ENCODE assay signal across 15 cellular contexts in the genomic region with DNA sequence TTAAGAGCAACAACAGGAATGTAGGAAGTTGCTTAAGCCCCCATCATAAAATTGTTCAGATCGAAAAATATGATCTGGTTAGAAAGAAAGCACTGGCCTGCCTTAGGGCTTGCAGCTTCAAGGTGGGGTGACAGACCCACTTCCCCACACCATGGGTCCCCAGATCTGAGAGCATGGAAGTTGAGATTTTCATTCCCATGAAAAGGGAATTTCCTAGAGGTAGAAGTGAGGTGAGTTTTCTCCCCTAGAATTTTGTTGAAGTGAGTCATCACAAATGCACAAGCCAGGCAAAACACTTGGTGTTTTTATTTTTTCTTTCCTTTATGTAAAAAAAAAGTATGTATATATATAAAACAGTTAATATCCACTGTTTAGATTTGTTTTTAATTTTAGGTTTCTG.
DNase-seq lines count a peak whose midpoint lies in the region; TF ChIP-seq lines count a peak whose summit lies in the region.
"Had no signal": no experiment of that assay in that cellular context is flagged by ENCODE, and none has a peak within 500 bp of the region (broad histone marks: within the 10 kb centered on the region; RNA-seq: fewer than 3 reads in every experiment).

No MANE protein-coding gene starts in this region.

- no peaks in the 10 kb centered on the region for H3K27me3 ChIP-seq in ACC112 (ENCODE audit: insufficient read depth, low read length)
- H3K27me3 ChIP-seq in muscle layer of colon (ENCODE audit: control insufficient read depth in 1 of 2, insufficient read depth in 2 of 2, low read length in 2 of 2) = no peaks in the 10 kb centered on the region
- H3K27me3 ChIP-seq in H9 (ENCODE audit: insufficient read depth, low read length) = no peaks in the 10 kb centered on the region
- H3K27me3 ChIP-seq: BLaER1 had no signal

- H3K27ac ChIP-seq in ACC112 (ENCODE audit: low read depth, low read length) (peak overlapping the region; percentile 65), muscle layer of colon (ENCODE audit: low read depth, low read length) (peak overlapping the region; percentile 59), H9 (ENCODE audit: insufficient read length, low read depth, low read length) (no peak overlapping the region)
- H3K27ac ChIP-seq: BLaER1 had no signal

- H3K27ac Mint-ChIP-seq in HFFc6 = peak overlapping the region; percentile 80
- no peak overlapping the region for H3K27ac Mint-ChIP-seq in H9
- H3K27ac Mint-ChIP-seq: IgD-negative memory B cell had no signal

- H3K4me1 ChIP-seq in ACC112 (ENCODE audit: control insufficient read depth, insufficient read depth, low read length, unreplicated experiment) (peaks cover 34% of the 10 kb centered on the region), muscle layer of colon (ENCODE audit: insufficient read depth, low read length) (peaks cover 17% of the 10 kb centered on the region), H9 (ENCODE audit: insufficient read depth, low read length) (no peaks in the 10 kb centered on the region; the same call in 1 of the 2 replicates)
- H3K4me1 ChIP-seq: BLaER1 had no signal

- H4K91ac ChIP-seq in H9 (ENCODE audit: insufficient read length, low read depth, low read length) = no peak overlapping the region

- no peaks in the 10 kb centered on the region for H3K79me1 ChIP-seq in H9 (ENCODE audit: insufficient read depth, low read depth, low read length, poor library complexity, severe bottlenecking)

- H3K27me3 Mint-ChIP-seq in HFFc6 (ENCODE audit: insufficient read depth) (peaks cover 1% of the 10 kb centered on the region; the same call in 1 of the 2 replicates), H9 (ENCODE audit: low read depth) (no peaks in the 10 kb centered on the region; the same call in 1 of the 2 replicates)

- no peak overlapping the region for H3K4me2 ChIP-seq in H9 (ENCODE audit: insufficient read depth, insufficient read length, low read length)
- H3K4me2 ChIP-seq: BLaER1 had no signal

- H3K4me3 ChIP-seq in ACC112 (ENCODE audit: low read depth, low read length) (no peak overlapping the region), muscle layer of colon (ENCODE audit: low read depth in 1 of 2, low read length in 2 of 2) (no peak overlapping the region)
- H3K4me3 ChIP-seq: BLaER1 had no signal

- peak overlapping the region; percentile 25; the same call in 1 of the 2 replicates for H3K4me3 Mint-ChIP-seq in HFFc6
- no peak overlapping the region for H3K4me3 Mint-ChIP-seq in H9
- H3K4me3 Mint-ChIP-seq: IgD-negative memory B cell had no signal

- H3K9me3 Mint-ChIP-seq in HFFc6 (no peaks in the 10 kb centered on the region), H9 (no peaks in the 10 kb centered on the region)
- H3K9me3 Mint-ChIP-seq: IgD-negative memory B cell had no signal

- no peak overlapping the region for H2BK120ac ChIP-seq in H9 (ENCODE audit: low read depth, low read length, poor library complexity, severe bottlenecking)

- H2AFZ ChIP-seq in ACC112 (ENCODE audit: low read length, unreplicated experiment) = peak overlapping the region; percentile 68
- H2AFZ ChIP-seq in H9 (ENCODE audit: low read length) = no peak overlapping the region

- WGBS in H9 (ENCODE audit: extremely low coverage, insufficient read length, low lambda C conversion rate) = no CpG with 5 or more reads among the region's 1 CpG

- DNase-seq in HFFc6 = no peak
- DNase-seq in astrocyte of the hippocampus (ENCODE audit: low read depth, low spot score) = peak; percentile 65
- DNase-seq in stimulated activated CD4-positive, alpha-beta T cell treated with anti-CD3 and anti-CD28 coated beads, Interleukin-1b, Interleukin-23, amount 100 ng/mL, for 48 hours = no peak
- no peak for DNase-seq in iPS-NIHi11 (ENCODE audit: low spot score)
- DNase-seq in NCI-H524 treated with DMSO at 0.1 percent for 48 hours (lab: John Stamatoyannopoulos, UW) = no peak
- DNase-seq in H9 = no peak
- DNase-seq: activated T-cell treated with anti-CD3 and anti-CD28 coated beads for 4 hours, hippocampal formation, NCI-H146, NCI-H526 treated with DMSO at 0.1 percent for 48 hours, nucleus accumbens had no signal

- H2BK12ac ChIP-seq in H9 (ENCODE audit: insufficient read length, low read depth, low read length) = no peak overlapping the region

- no peak overlapping the region for H3T11ph ChIP-seq in H9 (ENCODE audit: low read length)

- H3K14ac ChIP-seq in H9 (ENCODE audit: insufficient read depth, low read length) = no peak overlapping the region

- H3K9ac ChIP-seq in muscle layer of colon (ENCODE audit: low read length) (no peak overlapping the region), H9 (ENCODE audit: extremely low read depth, insufficient read length, low read length) (no peak overlapping the region)
- H3K9ac ChIP-seq: BLaER1 had no signal

- no peaks in the 10 kb centered on the region for H3K36me3 Mint-ChIP-seq in HFFc6 (ENCODE audit: low read depth)
- no peaks in the 10 kb centered on the region; a peak in 1 of 7 replicates for H3K36me3 Mint-ChIP-seq in H9 (ENCODE audit: insufficient read depth in 1 of 3, low read depth in 3 of 3)
- H3K36me3 Mint-ChIP-seq: IgD-negative memory B cell had no signal

- H3K4me1 Mint-ChIP-seq in HFFc6 (ENCODE audit: low read depth) (peaks cover 58% of the 10 kb centered on the region), H9 (peaks cover 12% of the 10 kb centered on the region in 2 experiments)

- TF ChIP-seq CTCF in HFFc6 (IDR thresholded peaks at IDR 0.05) (no peak), H9 (conservative IDR thresholded peaks at IDR 0.05) (no peak)

- no peak overlapping the region for H3K4ac ChIP-seq in H9 (ENCODE audit: low read depth, low read length)

- H3K23me2 ChIP-seq in H9 (ENCODE audit: insufficient read length, low read depth, low read length, poor library complexity, severe bottlenecking) = no peaks in the 10 kb centered on the region

- H2AK5ac ChIP-seq in H9 (ENCODE audit: insufficient read length, low read length) = no peak overlapping the region

- H4K8ac ChIP-seq in H9 (replicated peaks; ENCODE audit: insufficient read length, low read depth, low read length) = no peak overlapping the region

- no peak overlapping the region for H3K18ac ChIP-seq in H9 (ENCODE audit: insufficient read length, low read depth, low read length)

- H2BK15ac ChIP-seq in H9 (ENCODE audit: low read depth, low read length) = no peak overlapping the region

- H4K5ac ChIP-seq in H9 (ENCODE audit: insufficient read length, low read depth, low read length) = no peak overlapping the region

- no peaks in the 10 kb centered on the region for H4K20me1 ChIP-seq in H9 (ENCODE audit: control insufficient read depth, insufficient read depth, insufficient read length)
- H4K20me1 ChIP-seq: BLaER1 had no signal

- H3K36me3 ChIP-seq in ACC112 (ENCODE audit: insufficient read depth, low read length) = no peaks in the 10 kb centered on the region
- no peaks in the 10 kb centered on the region for H3K36me3 ChIP-seq in muscle layer of colon (ENCODE audit: insufficient read depth, low read length)
- H3K36me3 ChIP-seq: BLaER1 had no signal

- H3K9me3 ChIP-seq in muscle layer of colon (ENCODE audit: low read length) = no peaks in the 10 kb centered on the region
- H3K9me3 ChIP-seq in H9 (ENCODE audit: control insufficient read depth, low read depth, low read length) = no peaks in the 10 kb centered on the region
- H3K9me3 ChIP-seq: BLaER1 had no signal

- no peak overlapping the region for H3K23ac ChIP-seq in H9 (ENCODE audit: insufficient read length, low read depth, low read length)

- H3K79me2 ChIP-seq in ACC112 (ENCODE audit: control insufficient read depth, insufficient read depth, low read length, unreplicated experiment) (no peaks in the 10 kb centered on the region), H9 (ENCODE audit: insufficient read depth, low read length) (no peaks in the 10 kb centered on the region)

- H2BK5ac ChIP-seq in H9 (ENCODE audit: insufficient read length, low read length) = no peak overlapping the region

- no peak overlapping the region for H2BK20ac ChIP-seq in H9 (ENCODE audit: low read depth, low read length, poor library complexity, severe bottlenecking)

- no peak overlapping the region for H3K56ac ChIP-seq in H9 (ENCODE audit: insufficient read length, low read depth, low read length)
